In the genomic region with DNA sequence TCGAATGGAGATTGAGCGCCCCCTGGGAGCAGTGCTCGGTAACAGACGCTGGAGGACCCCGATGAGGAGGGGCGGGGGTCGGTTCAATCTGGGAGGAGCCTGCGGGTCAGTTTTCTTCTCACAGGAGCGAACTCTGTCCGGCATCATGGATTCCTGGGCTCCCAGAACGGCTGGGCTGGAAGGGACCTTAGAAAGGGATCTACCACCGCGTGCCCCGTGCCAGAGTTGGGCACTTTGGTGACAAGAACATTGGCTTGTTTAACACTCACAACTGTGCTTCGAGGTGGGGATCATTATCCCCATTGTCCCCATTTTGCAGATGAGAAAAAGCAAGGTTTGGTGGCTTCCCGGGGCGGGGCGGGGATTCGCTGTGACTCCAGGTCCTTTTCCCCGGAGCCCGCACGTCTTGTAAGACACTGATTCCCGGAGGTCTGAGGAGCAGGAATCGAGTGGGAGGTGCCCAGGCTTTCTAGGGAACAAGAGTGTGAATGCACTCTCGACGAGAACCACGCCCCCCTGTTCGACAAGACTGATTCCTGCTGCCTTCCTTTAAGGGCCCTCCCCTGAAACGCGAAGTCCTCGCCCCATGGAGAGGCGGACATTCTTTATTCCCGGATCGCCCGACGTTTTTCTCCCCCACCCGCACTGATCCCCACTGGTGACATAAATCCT, we compare ENCODE assay signal across 8 cellular contexts. TPM values are rescaled to one million over a fixed set of nuclear protein-coding genes. Genes with fewer than 3 reads are reported as not detected.
DNase-seq lines count a peak whose midpoint lies in the region; FAIRE-seq and TF ChIP-seq lines count a peak whose summit lies in the region.

No MANE protein-coding gene starts in this region.

- no peak overlapping the region for H3K14ac ChIP-seq in neuronal stem cell (ENCODE audit: low read length)

- H2AFZ ChIP-seq in MM.1S (ENCODE audit: low read length) (peak overlapping the region; percentile 71), neuronal stem cell (ENCODE audit: low read length) (peak overlapping the region; percentile 83)

- H3K27ac ChIP-seq in MM.1S (ENCODE audit: low read length) (no peak overlapping the region), neuronal stem cell (replicated peaks; ENCODE audit: low read length) (peak overlapping the region; percentile 64), stomach smooth muscle (ENCODE audit: low read length) (peak overlapping the region; percentile 97)

- H2BK15ac ChIP-seq in neuronal stem cell (ENCODE audit: low read length) = no peak overlapping the region

- H3K4me2 ChIP-seq in MM.1S (ENCODE audit: low read depth, low read length) (peak overlapping the region; percentile 97), neuronal stem cell (ENCODE audit: insufficient read depth, low read length, poor library complexity, severe bottlenecking) (peak overlapping the region; percentile 72)

- H3K36me3 ChIP-seq in MM.1S (replicated peaks; ENCODE audit: insufficient read depth, low read length) = no peaks in the 10 kb centered on the region
- peaks cover 9 to 18% of the 10 kb centered on the region in 2 donors for H3K36me3 ChIP-seq in neuronal stem cell (replicated peaks in 1 of 2; ENCODE audit: control insufficient read depth in 2 of 2, insufficient read depth in 2 of 2, low read length in 2 of 2)
- no peaks in the 10 kb centered on the region for H3K36me3 ChIP-seq in stomach smooth muscle (ENCODE audit: control insufficient read depth in 2 of 2, insufficient read depth in 2 of 2, low read length in 2 of 2)

- H3K4me1 ChIP-seq in MM.1S (ENCODE audit: low read length) = 0 out of 2 replicates have a peak, but pooled peaks cover 6% of the 10 kb centered on the region
- H3K4me1 ChIP-seq in neuronal stem cell (ENCODE audit: control insufficient read depth in 2 of 2, insufficient read depth in 1 of 2, low read depth in 1 of 2, low read length in 2 of 2) = peaks cover 7 to 8% of the 10 kb centered on the region in 2 donors
- peaks cover 20% of the 10 kb centered on the region for H3K4me1 ChIP-seq in stomach smooth muscle (ENCODE audit: control insufficient read depth, insufficient read depth, low read length)

- H2BK5ac ChIP-seq in neuronal stem cell (ENCODE audit: low read length) = peak overlapping the region; percentile 49

- DNase-seq in NCI-H2081 (lab: John Stamatoyannopoulos, UW) (peak; percentile 78 to 79), NCI-H2081 treated with DMSO at 0.1 percent for 48 hours (lab: John Stamatoyannopoulos, UW) (no peak), MM.1S (peak; percentile 70), SHP77 treated with DMSO at 0.1 percent for 48 hours (lab: John Stamatoyannopoulos, UW) (peak; percentile 80), frontal cortex (ENCODE audit: low spot score in 2 of 2) (peak; percentile 63 to 74), neuronal stem cell (ENCODE audit: low spot score) (peak; percentile 94)
- peak; percentile 89 for DNase-seq in activated naive CD4-positive, alpha-beta T cell treated with Interleukin-2 at 50 U/mL for 16 hours

- no peaks in the 10 kb centered on the region for H3K9me3 ChIP-seq in MM.1S (replicated peaks; ENCODE audit: insufficient read depth, low read length)
- H3K9me3 ChIP-seq in neuronal stem cell (replicated peaks in 1 of 2; ENCODE audit: control insufficient read depth in 2 of 2, insufficient read depth in 1 of 2, low read depth in 1 of 2, low read length in 2 of 2) = no peaks in the 10 kb centered on the region
- no peaks in the 10 kb centered on the region for H3K9me3 ChIP-seq in stomach smooth muscle (ENCODE audit: control insufficient read depth in 2 of 2, low read length in 2 of 2)

- peaks cover 2% of the 10 kb centered on the region for H3K79me1 ChIP-seq in neuronal stem cell (ENCODE audit: low read depth, low read length)

- H3K18ac ChIP-seq in neuronal stem cell (ENCODE audit: low read length) = peak overlapping the region; percentile 73

- no peak for FAIRE-seq in frontal cortex (lab: Jason Lieb, UNC)

- no peak overlapping the region for H4K91ac ChIP-seq in neuronal stem cell (ENCODE audit: low read depth, low read length, poor library complexity)

- H2BK120ac ChIP-seq in neuronal stem cell (ENCODE audit: low read depth, low read length) = no peak overlapping the region

- H3F3A ChIP-seq in MM.1S (ENCODE audit: insufficient read depth, low read length) = peaks cover 3% of the 10 kb centered on the region; the same call in 1 of the 2 replicates

- H3K23ac ChIP-seq in neuronal stem cell (ENCODE audit: low read depth, low read length, poor library complexity) = no peak overlapping the region

- H4K8ac ChIP-seq in neuronal stem cell (ENCODE audit: low read depth, low read length) = no peak overlapping the region

- peak overlapping the region; percentile 8 for H2AK5ac ChIP-seq in neuronal stem cell (ENCODE audit: low read depth, low read length)

- H3K9ac ChIP-seq in MM.1S (ENCODE audit: low read length) (peak overlapping the region; percentile 34; the same call in 1 of the 2 replicates), neuronal stem cell (ENCODE audit: low read depth, low read length, poor library complexity) (peak overlapping the region; percentile 85), stomach smooth muscle (ENCODE audit: low read length in 2 of 2) (peak overlapping the region; percentile 68 to 76)

- TF ChIP-seq CTCF in MM.1S (IDR thresholded peaks at IDR 0.05; ENCODE audit: low read length) = peak; percentile 86

- no peaks in the 10 kb centered on the region for H4K20me1 ChIP-seq in MM.1S (ENCODE audit: insufficient read depth, low read length)

- no peak overlapping the region for H2BK12ac ChIP-seq in neuronal stem cell (ENCODE audit: low read length)

- H3K79me2 ChIP-seq in MM.1S (ENCODE audit: low read length) = peaks cover 3% of the 10 kb centered on the region; the same call in 1 of the 2 replicates

- no peaks in the 10 kb centered on the region for H3K9me2 ChIP-seq in MM.1S (replicated peaks; ENCODE audit: insufficient read depth, low read length)

- WGBS in neuronal stem cell (ENCODE audit: extremely low coverage in 2 of 2, insufficient read length in 2 of 2, insufficient replicate concordance in 1 of 2), 2 donors = no CpG with 5 or more reads among the region's 37 CpGs

- no peaks in the 10 kb centered on the region for H3K27me3 ChIP-seq in MM.1S (replicated peaks; ENCODE audit: insufficient read depth, low read length)
- no peaks in the 10 kb centered on the region for H3K27me3 ChIP-seq in neuronal stem cell (ENCODE audit: control insufficient read depth in 3 of 3, insufficient read depth in 3 of 3, low read depth in 1 of 3, low read length in 3 of 3)
- no peaks in the 10 kb centered on the region for H3K27me3 ChIP-seq in stomach smooth muscle (ENCODE audit: control insufficient read depth in 1 of 2, insufficient read depth in 2 of 2, low read length in 2 of 2)

- H3K4me3 ChIP-seq in MM.1S (ENCODE audit: low read length) (peak overlapping the region; percentile 92), neuronal stem cell (ENCODE audit: low read length in 2 of 2) (peak overlapping the region; percentile 76 to 85), stomach smooth muscle (ENCODE audit: low read length in 2 of 2) (peak overlapping the region; percentile 86 to 95)

- no peak overlapping the region for H3K4ac ChIP-seq in neuronal stem cell (ENCODE audit: low read length)

RNA-seq across cellular contexts. Expression of a gene that starts 1.5 kb away (rescaled TPM):
- 66.4 TPM for total RNA-seq in frontal cortex
- 60.7 TPM for polyA plus RNA-seq in neuronal stem cell (2013, experiment 1 of 2)
- 57.8 TPM for polyA plus RNA-seq in neuronal stem cell (2013, experiment 2 of 2)

RNA-seq across cellular contexts. Expression of a gene that starts 25.5 kb away (rescaled TPM):
- total RNA-seq in frontal cortex = 0.41 TPM
- 3.7 TPM for polyA plus RNA-seq in neuronal stem cell (2013, experiment 1 of 2)
- polyA plus RNA-seq in neuronal stem cell (2013, experiment 2 of 2) = 4.2 TPM

RNA-seq across cellular contexts. Expression of a gene that starts 27.0 kb away (rescaled TPM):
- 4.1 TPM for total RNA-seq in frontal cortex
- polyA plus RNA-seq in neuronal stem cell (2013, experiment 1 of 2) = 16.7 TPM
- polyA plus RNA-seq in neuronal stem cell (2013, experiment 2 of 2) = 16.5 TPM

RNA-seq across cellular contexts. Expression of a gene that starts 28.0 kb away (rescaled TPM):
- 41.6 TPM for total RNA-seq in frontal cortex
- 27.1 TPM for polyA plus RNA-seq in neuronal stem cell (2013, experiment 1 of 2)
- 26.1 TPM for polyA plus RNA-seq in neuronal stem cell (2013, experiment 2 of 2)

RNA-seq across cellular contexts. Expression of a gene that starts 35.7 kb away (rescaled TPM):
- 1.6 TPM for total RNA-seq in frontal cortex
- 16.0 TPM for polyA plus RNA-seq in neuronal stem cell (2013, experiment 1 of 2)
- polyA plus RNA-seq in neuronal stem cell (2013, experiment 2 of 2) = 15.3 TPM

Comparison
In these comparisons a context has a peak if more than half of its experiments do, and no peak if none do; other contexts are left out.
1. H3K9ac ChIP-seq: peak in every context shown above with its lines; median percentile 85 in neuronal stem cell; 72 in stomach smooth muscle; 34 in MM.1S.